12 cellular contexts compared by ENCODE assay signal in the genomic region with DNA sequence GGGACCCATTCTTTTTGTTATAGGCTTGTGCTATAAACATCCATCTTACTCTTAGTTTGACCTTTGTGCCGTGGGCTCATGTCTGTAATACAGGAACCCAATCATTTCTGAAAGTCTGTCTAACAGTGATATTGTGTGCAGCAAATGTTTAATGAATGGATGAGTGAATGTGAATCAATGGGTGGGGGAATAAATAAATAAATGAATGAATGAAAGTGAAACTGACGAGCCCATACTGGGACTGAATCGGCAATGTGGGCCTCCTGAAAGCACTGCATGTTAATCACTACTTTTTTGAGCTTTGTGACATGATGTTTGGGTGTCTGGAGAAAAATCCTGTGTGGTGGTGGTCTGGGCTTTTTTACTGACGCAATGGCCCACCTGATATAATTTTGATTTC.
DNase-seq lines count a peak whose midpoint lies in the region; ATAC-seq and TF ChIP-seq lines count a peak whose summit lies in the region.
"Had no signal": no experiment of that assay in that cellular context is flagged by ENCODE, and none has a peak within 500 bp of the region (broad histone marks: within the 10 kb centered on the region; RNA-seq: fewer than 3 reads in every experiment).

No MANE protein-coding gene starts in this region.

- H3K36me3 ChIP-seq in Karpas-422 (ENCODE audit: insufficient read depth, low read length), result no peaks in the 10 kb centered on the region
- H3K36me3 ChIP-seq in SJCRH30, result no peaks in the 10 kb centered on the region
- H3K36me3 ChIP-seq in testis (ENCODE audit: low read depth, missing control alignments), result no peaks in the 10 kb centered on the region
- H3K36me3 ChIP-seq: WERI-Rb-1 had no signal

- no peaks in the 10 kb centered on the region for H3K79me2 ChIP-seq in Karpas-422 (ENCODE audit: low read length)

- no peaks in the 10 kb centered on the region for H3K9me3 Mint-ChIP-seq in activated naive CD8-positive, alpha-beta T cell treated with anti-CD3 and anti-CD28 coated beads, Interleukin-2, amount 50 U/mL, for 24 hours

- peaks cover 44% of the 10 kb centered on the region for H3K4me1 ChIP-seq in Karpas-422 (ENCODE audit: low read length)
- H3K4me1 ChIP-seq in SJCRH30, result no peaks in the 10 kb centered on the region
- peaks cover 7% of the 10 kb centered on the region for H3K4me1 ChIP-seq in testis
- H3K4me1 ChIP-seq: right lobe of liver had no signal

- no peak overlapping the region for H3K27ac ChIP-seq in Karpas-422 (ENCODE audit: low read length)
- H3K27ac ChIP-seq in SJCRH30, result no peak overlapping the region
- H3K27ac ChIP-seq in testis, result peak overlapping the region in 1 of 2 donors; percentile 60
- H3K27ac ChIP-seq: right lobe of liver, WERI-Rb-1 had no signal

- no peaks in the 10 kb centered on the region for H3K36me3 Mint-ChIP-seq in activated naive CD8-positive, alpha-beta T cell treated with anti-CD3 and anti-CD28 coated beads, Interleukin-2, amount 50 U/mL, for 24 hours (ENCODE audit: low read depth)

- 0 out of 2 replicates have a peak, but pooled peaks cover 2% of the 10 kb centered on the region for H3K27me3 ChIP-seq in Karpas-422 (ENCODE audit: low read length)
- no peaks in the 10 kb centered on the region for H3K27me3 ChIP-seq in SJCRH30
- H3K27me3 ChIP-seq in testis, result no peaks in the 10 kb centered on the region
- H3K27me3 ChIP-seq: right lobe of liver had no signal

- H3K4me1 Mint-ChIP-seq in activated naive CD8-positive, alpha-beta T cell treated with anti-CD3 and anti-CD28 coated beads, Interleukin-2, amount 50 U/mL, for 24 hours, result peaks cover 44% of the 10 kb centered on the region

- no peaks in the 10 kb centered on the region for H4K20me1 ChIP-seq in Karpas-422 (ENCODE audit: insufficient read depth, low read depth, low read length)

- H3K4me3 Mint-ChIP-seq in activated naive CD8-positive, alpha-beta T cell treated with anti-CD3 and anti-CD28 coated beads, Interleukin-2, amount 50 U/mL, for 24 hours, result peak overlapping the region; percentile 41

- 0 out of 2 replicates have a peak overlapping the region, but pooled peaks have one; percentile 29 for H2AFZ ChIP-seq in Karpas-422 (ENCODE audit: low read length)

- H3K27ac Mint-ChIP-seq in activated naive CD8-positive, alpha-beta T cell treated with anti-CD3 and anti-CD28 coated beads, Interleukin-2, amount 50 U/mL, for 24 hours, result peak overlapping the region; percentile 65

- no peaks in the 10 kb centered on the region for H3K9me2 ChIP-seq in Karpas-422 (replicated peaks; ENCODE audit: insufficient read depth, low read length)

- WGBS in testis, 2 donors, result 87 to 91% methylated on average over 4 of the region's 4 CpGs

- H3K27me3 Mint-ChIP-seq in activated naive CD8-positive, alpha-beta T cell treated with anti-CD3 and anti-CD28 coated beads, Interleukin-2, amount 50 U/mL, for 24 hours, result no peaks in the 10 kb centered on the region

- H3K9ac ChIP-seq in Karpas-422 (ENCODE audit: low read length), result peak overlapping the region; percentile 13; the same call in 1 of the 2 replicates

- H3K4me3 ChIP-seq in Karpas-422 (ENCODE audit: low read length) (peak overlapping the region; percentile 43), SJCRH30 (no peak overlapping the region), testis (no peak overlapping the region)
- H3K4me3 ChIP-seq: right lobe of liver had no signal

- no peak for TF ChIP-seq CTCF in testis (IDR thresholded peaks at IDR 0.05)

- no peak for TF ChIP-seq POLR2A in testis (IDR thresholded peaks at IDR 0.05)

- peak overlapping the region; percentile 55 for H3K4me2 ChIP-seq in Karpas-422 (ENCODE audit: low read depth, low read length, poor library complexity, severe bottlenecking)

- peak; percentile 37 for DNase-seq in stimulated activated CD4-positive, alpha-beta T cell treated with anti-CD3 and anti-CD28 coated beads, Interleukin-1b, Interleukin-23, amount 100 ng/mL, for 48 hours
- no peak for DNase-seq in stimulated activated CD4-positive, alpha-beta T cell treated with anti-CD3 and anti-CD28 coated beads, Interleukin-12 subunit alpha, Interleukin-12 subunit beta, amount 100 ng/mL, for 4 hours
- no peak for DNase-seq in Karpas-422
- DNase-seq in activated naive CD8-positive, alpha-beta T cell treated with anti-CD3 and anti-CD28 coated beads, Interleukin-2, amount 50 U/mL, for 24 hours, result no peak
- no peak for DNase-seq in SJCRH30
- no peak for DNase-seq in Kasumi-1 (lab: John Stamatoyannopoulos, UW)
- no peak for DNase-seq in amygdala (lab: John Stamatoyannopoulos, UW)
- no peak for DNase-seq in testis
- DNase-seq: C1 segment of cervical spinal cord, NCI-H446, right lobe of liver, WERI-Rb-1 had no signal

- peak; percentile 67 for ATAC-seq in activated naive CD8-positive, alpha-beta T cell treated with anti-CD3 and anti-CD28 coated beads, Interleukin-2, amount 50 U/mL, for 24 hours

- H3K9me3 ChIP-seq in Karpas-422 (ENCODE audit: low read length) (no peaks in the 10 kb centered on the region), SJCRH30 (replicated peaks) (no peaks in the 10 kb centered on the region), testis (no peaks in the 10 kb centered on the region)
- H3K9me3 ChIP-seq: right lobe of liver had no signal

- intact Hi-C loops in testis (cut with DNase I; ENCODE audit: low total_unique reads), result no loop called here
